Comparison of ENCODE assay signal across 10 cellular contexts in genomic region chr10:119281581-119282071, GRCh38.
A peak's percentile ranks its signal among the peaks of the same experiment; 100 is the strongest.
DNase-seq lines count a peak whose midpoint lies in the region; ATAC-seq, FAIRE-seq and TF ChIP-seq lines count a peak whose summit lies in the region.
"Had no signal": no experiment of that assay in that cellular context is flagged by ENCODE, and none has a peak within 500 bp of the region (broad histone marks: within the 10 kb centered on the region; RNA-seq: fewer than 3 reads in every experiment).

No MANE protein-coding gene starts in this region.

- H3K4me1 ChIP-seq in BE2C = peaks cover 4% of the 10 kb centered on the region
- H3K4me1 ChIP-seq in pancreas = no peaks in the 10 kb centered on the region
- no peaks in the 10 kb centered on the region for H3K4me1 ChIP-seq in foreskin keratinocyte

- intact Hi-C loops in pancreas (cut with DNase I) = no loop called here

- FAIRE-seq in pancreas (lab: Jason Lieb, UNC) = no peak
- FAIRE-seq: H1 had no signal

- H3K4me3 ChIP-seq in BE2C (ENCODE audit: low read depth, low read length) (no peak overlapping the region), fibroblast of mammary gland (ENCODE audit: control insufficient read depth, low read depth, low read length) (no peak overlapping the region), pancreas (no peak overlapping the region)

- H3K27ac ChIP-seq in pancreas (no peak overlapping the region), foreskin keratinocyte (no peak overlapping the region)
- H3K27ac ChIP-seq: VCaP had no signal

- no peaks in the 10 kb centered on the region for H3K27me3 ChIP-seq in BE2C
- H3K27me3 ChIP-seq in pancreas = no peaks in the 10 kb centered on the region
- no peaks in the 10 kb centered on the region for H3K27me3 ChIP-seq in foreskin keratinocyte

- ATAC-seq in pancreas = peak in 3 of 4 donors; percentile 17 to 53 (median 50)
- ATAC-seq in foreskin keratinocyte = no peak

- TF ChIP-seq CTCF in BE2C (IDR thresholded peaks at IDR 0.05; ENCODE audit: low read depth, low read length) = no peak
- TF ChIP-seq CTCF in fibroblast of mammary gland (conservative IDR thresholded peaks at IDR 0.05; ENCODE audit: control insufficient read depth, insufficient read depth, low read depth, low read length) = no peak
- TF ChIP-seq CTCF in pancreas (IDR thresholded peaks at IDR 0.05) = no peak
- TF ChIP-seq CTCF in foreskin keratinocyte (conservative IDR thresholded peaks at IDR 0.05) = no peak

- no peaks in the 10 kb centered on the region for H3K9me3 ChIP-seq in BE2C
- H3K9me3 ChIP-seq in pancreas = no peaks in the 10 kb centered on the region

- H3K36me3 ChIP-seq in BE2C (no peaks in the 10 kb centered on the region), pancreas (no peaks in the 10 kb centered on the region)

- 30 to 33% methylated on average over 13 of the region's 13 CpGs for WGBS in pancreas, 2 donors

- DNase-seq in BE2C (peak; percentile 86), NCI-H446 treated with DMSO at 0.1 percent for 48 hours (lab: John Stamatoyannopoulos, UW) (peak; percentile 84), fibroblast of mammary gland (ENCODE audit: low read depth) (peak; percentile 6), pancreas (peak in 4 of 6 donors; percentile 56 to 82 (median 70)), SIG-M5 treated with dmso at 0.1 percent for 504 hours (lab: John Stamatoyannopoulos, UW; ENCODE audit: unreplicated experiment) (no peak), HuH-7 (ENCODE audit: low spot score) (no peak), hepatic stellate cell (ENCODE audit: low spot score) (no peak), foreskin keratinocyte (no peak)

Comparison
In these comparisons a context has a peak if more than half of its experiments do, and no peak if none do; other contexts are left out.
1. DNase-seq: peak in BE2C (single experiment), NCI-H446 treated with DMSO at 0.1 percent for 48 hours (single experiment), fibroblast of mammary gland (single experiment) and pancreas (4 of 6); none in SIG-M5 treated with dmso at 0.1 percent for 504 hours (single experiment), HuH-7 (single experiment), hepatic stellate cell (single experiment) and foreskin keratinocyte (0 of 2).